In the genomic region with DNA sequence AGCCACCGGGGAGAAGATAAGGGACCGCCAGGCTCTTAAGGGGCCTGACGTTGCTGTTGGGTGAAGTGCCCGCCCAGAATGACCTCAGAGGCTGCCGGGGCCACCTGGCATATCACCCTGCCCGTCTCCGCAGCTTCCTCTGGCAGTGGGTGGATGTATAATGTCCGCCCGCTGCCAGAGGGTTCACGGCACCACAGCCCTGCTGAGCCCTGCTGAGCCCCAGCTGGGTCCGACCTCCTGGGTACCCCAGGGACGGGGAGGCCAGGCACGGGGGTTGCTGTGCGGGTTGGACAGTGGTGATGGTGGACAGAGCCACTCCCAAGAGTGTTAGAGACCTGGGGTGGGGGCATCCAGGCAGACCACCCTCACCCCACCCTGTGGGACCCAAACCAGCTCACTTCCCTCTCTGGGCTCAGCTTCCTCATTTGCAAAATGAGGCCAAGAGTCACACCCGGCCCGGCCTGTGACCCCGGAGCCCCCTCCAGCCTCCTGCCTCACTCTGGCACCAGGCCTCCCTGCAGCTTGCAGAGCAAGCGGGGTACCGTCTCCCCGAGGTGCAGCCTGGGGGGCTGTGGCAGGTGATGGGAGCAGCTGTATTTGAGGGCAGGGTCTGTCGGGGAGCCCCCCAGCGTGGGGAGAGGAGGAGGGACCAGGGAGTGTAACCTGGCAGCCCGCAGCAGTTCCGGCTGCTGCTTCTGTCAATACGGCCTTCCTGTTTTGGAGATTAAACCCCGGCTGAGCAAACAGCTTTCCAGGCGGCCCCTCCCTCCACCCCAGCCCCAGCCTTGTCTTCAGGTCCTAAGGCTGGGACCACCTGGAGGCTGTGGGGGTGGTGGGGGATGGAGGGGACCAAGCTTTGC, we compare ENCODE assay signal across 8 cellular contexts. TPM values are rescaled to one million over a fixed set of nuclear protein-coding genes. Genes with fewer than 3 reads are reported as not detected.
DNase-seq lines count a peak whose midpoint lies in the region; TF ChIP-seq lines count a peak whose summit lies in the region.

No MANE protein-coding gene starts in this region.

- WGBS in spleen, 5 donors, result 4 to 15% (median 14%) methylated on average over 4 to 27 of the region's 27 CpGs
- WGBS in testis, 2 donors, result 74 to 78% methylated on average over 19 to 27 of the region's 27 CpGs

- peak overlapping the region; percentile 73 to 97 (median 90) for H3K27ac ChIP-seq in spleen
- H3K27ac ChIP-seq in testis, result no peak overlapping the region

- DNase-seq in CD14-positive monocyte (ENCODE audit: low spot score) (peak; percentile 91), T-helper 2 cell (peak in 3 of 5 experiments; percentile 51 to 81 (median 76)), spleen (peak; percentile 94), posterior cingulate gyrus (no peak), cortex of kidney (lab: John Stamatoyannopoulos, UW) (no peak), testis (no peak)

- H3K9me3 ChIP-seq in spleen, result no peaks in the 10 kb centered on the region
- H3K9me3 ChIP-seq in testis, result no peaks in the 10 kb centered on the region

- H3K36me3 ChIP-seq in spleen (no peaks in the 10 kb centered on the region), testis (ENCODE audit: low read depth, missing control alignments) (no peaks in the 10 kb centered on the region)

- H3K36me3 Mint-ChIP-seq in CD14-positive monocyte (no peaks in the 10 kb centered on the region), IgD-negative memory B cell (no peaks in the 10 kb centered on the region)
- no peaks in the 10 kb centered on the region for H3K36me3 Mint-ChIP-seq in dendritic cell treated with granulocyte-macrophage colony-stimulating factor and Interleukin-4, amounts not matched to agents 40 ng/mL and 50 ng/mL, for 4 days (ENCODE audit: low read depth)

- peak overlapping the region; percentile 76 to 81 for H3K4me3 Mint-ChIP-seq in CD14-positive monocyte
- peak overlapping the region; percentile 75 to 94 (median 90) for H3K4me3 Mint-ChIP-seq in IgD-negative memory B cell
- H3K4me3 Mint-ChIP-seq in dendritic cell treated with granulocyte-macrophage colony-stimulating factor and Interleukin-4, amounts not matched to agents 40 ng/mL and 50 ng/mL, for 4 days, result peak overlapping the region; percentile 57

- intact Hi-C loops in CD14-positive monocyte (cut with micrococcal nuclease), result loop anchor here in 1 of 2 donors (10.0 kb wide), 1 partner anchor 106 kb away; the partner anchor contains the start of gene CHST12
- intact Hi-C loops in dendritic cell treated with granulocyte-macrophage colony-stimulating factor and Interleukin-4, amounts not matched to agents 40 ng/mL and 50 ng/mL, for 4 days (cut with micrococcal nuclease), result loop anchor here (1.0 kb wide), 1 partner anchor 8 kb away; the partner anchor contains the start of gene LFNG
- intact Hi-C loops in spleen (cut with DNase I; ENCODE audit: low total_unique reads), result no loop called here
- intact Hi-C loops in posterior cingulate gyrus (cut with DNase I), result no loop called here
- intact Hi-C loops in testis (cut with DNase I; ENCODE audit: low total_unique reads), result no loop called here

- H3K4me1 Mint-ChIP-seq in CD14-positive monocyte (peaks cover 58% of the 10 kb centered on the region), IgD-negative memory B cell (peaks cover 4 to 34% (median 28%) of the 10 kb centered on the region in 3 donors)
- peaks cover 72% of the 10 kb centered on the region for H3K4me1 Mint-ChIP-seq in dendritic cell treated with granulocyte-macrophage colony-stimulating factor and Interleukin-4, amounts not matched to agents 40 ng/mL and 50 ng/mL, for 4 days (ENCODE audit: low read depth)

- H3K27ac Mint-ChIP-seq in CD14-positive monocyte, result peak overlapping the region; percentile 92 to 97 (median 95)
- H3K27ac Mint-ChIP-seq in IgD-negative memory B cell, result peak overlapping the region; percentile 98 to 100 (median 98)
- H3K27ac Mint-ChIP-seq in dendritic cell treated with granulocyte-macrophage colony-stimulating factor and Interleukin-4, amounts not matched to agents 40 ng/mL and 50 ng/mL, for 4 days, result peak overlapping the region; percentile 82

- H3K27me3 ChIP-seq in spleen (replicated peaks in 1 of 7), result no peaks in the 10 kb centered on the region
- H3K27me3 ChIP-seq in testis, result no peaks in the 10 kb centered on the region

- H3K27me3 Mint-ChIP-seq in CD14-positive monocyte (ENCODE audit: low read depth in 3 of 3), result peaks cover 3 to 7% (median 3%) of the 10 kb centered on the region in 3 donors
- no peaks in the 10 kb centered on the region for H3K27me3 Mint-ChIP-seq in IgD-negative memory B cell
- peaks cover 18% of the 10 kb centered on the region for H3K27me3 Mint-ChIP-seq in dendritic cell treated with granulocyte-macrophage colony-stimulating factor and Interleukin-4, amounts not matched to agents 40 ng/mL and 50 ng/mL, for 4 days

- no peaks in the 10 kb centered on the region for H3K9me3 Mint-ChIP-seq in CD14-positive monocyte
- no peaks in the 10 kb centered on the region for H3K9me3 Mint-ChIP-seq in IgD-negative memory B cell
- no peaks in the 10 kb centered on the region for H3K9me3 Mint-ChIP-seq in dendritic cell treated with granulocyte-macrophage colony-stimulating factor and Interleukin-4, amounts not matched to agents 40 ng/mL and 50 ng/mL, for 4 days

- H3K4me3 ChIP-seq in spleen, result peak overlapping the region in 5 of 8 donors; percentile 9 to 55 (median 13)
- H3K4me3 ChIP-seq in testis, result no peak overlapping the region

- TF ChIP-seq CTCF in CD14-positive monocyte (IDR thresholded peaks at IDR 0.05), result no peak
- TF ChIP-seq CTCF in spleen (IDR thresholded peaks at IDR 0.05 in 8 of 11, conservative IDR thresholded peaks at IDR 0.05 in 3 of 11), result no peak
- TF ChIP-seq CTCF in testis (IDR thresholded peaks at IDR 0.05), result no peak

- no peak for TF ChIP-seq POLR2A in spleen (IDR thresholded peaks at IDR 0.05)
- TF ChIP-seq POLR2A in testis (IDR thresholded peaks at IDR 0.05), result no peak

- peaks cover 52 to 80% (median 64%) of the 10 kb centered on the region in 6 donors for H3K4me1 ChIP-seq in spleen
- H3K4me1 ChIP-seq in testis, result peaks cover 23% of the 10 kb centered on the region

RNA-seq across cellular contexts. Expression of gene LFNG, which starts 8.4 kb away (rescaled TPM):
- polyA plus RNA-seq in CD14-positive monocyte (1 to 10 TPM; 1.9 to 2.2 TPM), IgD-negative memory B cell (1.7 TPM), spleen (10 to 100 TPM; 21.2 to 22.4 (median 21.6) TPM), testis (ENCODE audit: insufficient read depth, low read depth, low replicate concordance) (10.1 TPM)
- total RNA-seq in spleen (10 to 100 TPM; 33.3 to 47.4 (median 42.3) TPM), testis (10 to 100 TPM; 18.3 to 34.1 TPM)

RNA-seq across cellular contexts. Expression of gene GRIFIN, which starts 34.9 kb away (rescaled TPM):
- polyA plus RNA-seq in CD14-positive monocyte (not detected), IgD-negative memory B cell (not detected), spleen (not detected), testis (ENCODE audit: insufficient read depth, low read depth, low replicate concordance) (not detected)
- total RNA-seq in spleen (not detected), testis (not detected)

RNA-seq across cellular contexts. Expression of gene BRAT1, which starts 44.2 kb away (rescaled TPM):
- polyA plus RNA-seq in CD14-positive monocyte (10 to 100 TPM; 31.6 to 32.5 TPM), IgD-negative memory B cell (39.4 TPM), spleen (10 to 100 TPM; 26.6 to 50.9 (median 48.9) TPM), testis (ENCODE audit: insufficient read depth, low read depth, low replicate concordance) (45.3 TPM)
- total RNA-seq in spleen (10 to 100 TPM; 25.3 to 37.3 (median 32.2) TPM), testis (100 to 1,000 TPM; 104 to 108 TPM)

RNA-seq across cellular contexts. Expression of gene IQCE, which starts 47.6 kb away (rescaled TPM):
- polyA plus RNA-seq in CD14-positive monocyte (1 to 10 TPM; 1.8 to 3.0 TPM), IgD-negative memory B cell (2.3 TPM), spleen (1 to 10 TPM; 1.2 to 4.4 (median 2.2) TPM), testis (ENCODE audit: insufficient read depth, low read depth, low replicate concordance) (86.4 TPM)
- total RNA-seq in spleen (10 to 100 TPM in 6 of 7 donors, 1 to 10 TPM in 1; 7.1 to 17.1 (median 13.2) TPM), testis (100 to 1,000 TPM in 1 of 2 donors, 10 to 100 TPM in 1; 57.9 to 139 TPM)

Comparison
In these comparisons a context has a peak if more than half of its experiments do, and no peak if none do; other contexts are left out.
1. DNase-seq: peak in CD14-positive monocyte (single experiment), T-helper 2 cell (3 of 5) and spleen (single experiment); none in posterior cingulate gyrus (0 of 10), cortex of kidney (single experiment) and testis (single experiment).
2. H3K27ac ChIP-seq: peak in spleen (8 of 8); none in testis (0 of 2).
3. H3K4me3 ChIP-seq: peak in spleen (5 of 8); none in testis (0 of 2).
4. Peak in every context shown above with its lines, with median percentiles within 50 percentile points of each other: H3K27ac Mint-ChIP-seq and H3K4me3 Mint-ChIP-seq.